In genomic region chr17:59105852-59106462, GRCh38 we compare ENCODE assay signal across 8 cellular contexts. TPM values are rescaled to one million over a fixed set of nuclear protein-coding genes. Genes with fewer than 3 reads are reported as not detected.
A peak's percentile ranks its signal among the peaks of the same experiment; 100 is the strongest.
DNase-seq lines count a peak whose midpoint lies in the region; ATAC-seq and TF ChIP-seq lines count a peak whose summit lies in the region.

No MANE protein-coding gene starts in this region.

- TF ChIP-seq POLR2A in Peyer's patch (IDR thresholded peaks at IDR 0.05) = no peak
- no peak for TF ChIP-seq POLR2A in stomach (IDR thresholded peaks at IDR 0.05)

- H3F3A ChIP-seq in neural cell (ENCODE audit: insufficient read depth, low read length, poor library complexity, severe bottlenecking) = peaks cover 6% of the 10 kb centered on the region

- H3K27me3 ChIP-seq in Peyer's patch = no peaks in the 10 kb centered on the region
- no peaks in the 10 kb centered on the region for H3K27me3 ChIP-seq in neural cell (ENCODE audit: insufficient read depth, low read depth, low read length)
- H3K27me3 ChIP-seq in stomach = no peaks in the 10 kb centered on the region

- H3K9me3 ChIP-seq in Peyer's patch (no peaks in the 10 kb centered on the region), neural cell (ENCODE audit: low read length) (no peaks in the 10 kb centered on the region), stomach (no peaks in the 10 kb centered on the region)

- no peak for TF ChIP-seq CTCF in Peyer's patch (IDR thresholded peaks at IDR 0.05)
- TF ChIP-seq CTCF in neural cell (IDR thresholded peaks at IDR 0.05; ENCODE audit: poor library complexity, severe bottlenecking) = no peak
- no peak for TF ChIP-seq CTCF in stomach (IDR thresholded peaks at IDR 0.05)

- 0 to 1% (median 0%) methylated on average over 11 to 18 of the region's 18 CpGs for WGBS in stomach, 5 donors

- intact Hi-C loops in stomach (cut with DNase I; ENCODE audit: low total_unique reads) = no loop called here

- H3K4me1 ChIP-seq in Peyer's patch = peaks cover 0 to 21% (median 1%) of the 10 kb centered on the region in 4 donors
- peaks cover 12 to 47% (median 27%) of the 10 kb centered on the region in 4 donors for H3K4me1 ChIP-seq in stomach

- peak overlapping the region; percentile 79 to 91 (median 90) for H3K27ac ChIP-seq in Peyer's patch
- H3K27ac ChIP-seq in neural cell (ENCODE audit: low read length) = peak overlapping the region; percentile 79
- H3K27ac ChIP-seq in stomach = peak overlapping the region; percentile 92 to 95 (median 94)

- H3K4me2 ChIP-seq in neural cell (ENCODE audit: low read length) = peak overlapping the region; percentile 94

- H3K36me3 ChIP-seq in Peyer's patch (no peaks in the 10 kb centered on the region), neural cell (ENCODE audit: insufficient read depth, low read length) (no peaks in the 10 kb centered on the region), stomach (peaks cover 0 to 20% (median 5%) of the 10 kb centered on the region in 4 donors)

- TF ChIP-seq EP300 in neural cell (conservative IDR thresholded peaks at IDR 0.05; ENCODE audit: poor library complexity, severe bottlenecking) (no peak), stomach (IDR thresholded peaks at IDR 0.05) (no peak)

- H3K4me3 ChIP-seq in Peyer's patch = peak overlapping the region; percentile 75 to 84 (median 80)
- peak overlapping the region; percentile 94 for H3K4me3 ChIP-seq in neural cell (ENCODE audit: low read length)
- peak overlapping the region; percentile 76 to 97 (median 91) for H3K4me3 ChIP-seq in stomach

- H2AFZ ChIP-seq in neural cell (ENCODE audit: low read depth, low read length) = peak overlapping the region; percentile 41

- peak; percentile 20 for ATAC-seq in GM19397 (IDR thresholded peaks at IDR 0.05; ENCODE audit: unreplicated experiment)
- ATAC-seq in HG03571 (IDR thresholded peaks at IDR 0.05; ENCODE audit: unreplicated experiment) = peak; percentile 18

- peak overlapping the region; percentile 88 for H3K9ac ChIP-seq in neural cell (ENCODE audit: low read length)

- no peaks in the 10 kb centered on the region for H3K9me2 ChIP-seq in neural cell (ENCODE audit: insufficient read depth, low read length)

- TF ChIP-seq RAD21 in neural cell (conservative IDR thresholded peaks at IDR 0.05) = no peak

- DNase-seq in AML-193 (lab: John Stamatoyannopoulos, UW) (peak; percentile 39 to 58), Peyer's patch (peak; percentile 68 to 77 (median 77)), fibroblast of the conjunctiva (ENCODE audit: low read depth) (peak; percentile 9), stomach (peak; percentile 63)
- DNase-seq in activated effector memory CD4-positive, alpha-beta T cell treated with Interleukin-2 at 50 U/mL for 16 hours = peak; percentile 70

- H4K20me1 ChIP-seq in neural cell (ENCODE audit: insufficient read depth) = no peaks in the 10 kb centered on the region

- peaks cover 21% of the 10 kb centered on the region for H3K79me2 ChIP-seq in neural cell (replicated peaks; ENCODE audit: insufficient read depth, low read length)

TF ChIP-seq in neural cell, 6 proteins besides CTCF, POLR2A, EP300 and RAD21:
- TF ChIP-seq SMC3 (conservative IDR thresholded peaks at IDR 0.05; ENCODE audit: poor library complexity) = no peak
- no peak for TF ChIP-seq MXI1 (conservative IDR thresholded peaks at IDR 0.05; ENCODE audit: poor library complexity, severe bottlenecking)
- TF ChIP-seq EZH2 (IDR thresholded peaks at IDR 0.05; ENCODE audit: borderline replicate concordance, insufficient read depth, low read length, poor library complexity, severe bottlenecking) = no peak
- no peak for TF ChIP-seq TAF1 (IDR thresholded peaks at IDR 0.05; ENCODE audit: low read depth)
- no peak for TF ChIP-seq POLR2AphosphoS5 (IDR thresholded peaks at IDR 0.05)
- TF ChIP-seq REST (IDR thresholded peaks at IDR 0.05; ENCODE audit: borderline replicate concordance) = no peak

RNA-seq across cellular contexts. Expression of gene TRIM37, which starts 0.7 kb away (rescaled TPM):
- total RNA-seq in Peyer's patch (10 to 100 TPM in 3 of 4 donors, 1 to 10 TPM in 1; 9.8 to 31.4 (median 14.7) TPM), stomach (10 to 100 TPM; 26.9 to 68.7 (median 42.8) TPM)
- polyA plus RNA-seq in neural cell (65.2 and 79.7 TPM in 2 replicates), stomach (1 to 10 TPM; 4.9 to 9.7 (median 6.7) TPM)
- polyA minus RNA-seq in neural cell = 94.2 and 97.0 TPM in 2 replicates

RNA-seq across cellular contexts. Expression of gene SKA2, which starts 49.0 kb away (rescaled TPM):
- 10 to 100 TPM in 2 of 4 donors, 1 to 10 TPM in 2; 4.0 to 33.0 (median 12.6) TPM for total RNA-seq in Peyer's patch
- polyA plus RNA-seq in neural cell = 236 and 336 TPM in 2 replicates
- polyA minus RNA-seq in neural cell = 158 and 183 TPM in 2 replicates
- 10 to 100 TPM in 2 of 5 donors, 1 to 10 TPM in 2, not detected in 1; 7.6 to 72.1 (median 22.4) TPM for total RNA-seq in stomach
- polyA plus RNA-seq in stomach = 10 to 100 TPM; 29.8 to 53.0 (median 34.5) TPM

RNA-seq across cellular contexts. Expression of gene PRR11, which starts 49.6 kb away (rescaled TPM):
- 1 to 10 TPM; 1.5 to 4.1 (median 2.2) TPM for total RNA-seq in Peyer's patch
- 0.16 and 0.22 TPM in 2 replicates for polyA plus RNA-seq in neural cell
- 0.81 and 138 TPM in 2 replicates for polyA minus RNA-seq in neural cell
- 1 to 10 TPM in 3 of 5 donors, under 1 TPM in 1, not detected in 1; 0.45 to 6.4 (median 2.7) TPM for total RNA-seq in stomach
- 1 to 10 TPM; 1.5 to 1.9 (median 1.6) TPM for polyA plus RNA-seq in stomach

Comparison
In these comparisons a context has a peak if more than half of its experiments do, and no peak if none do; other contexts are left out.
1. Peak in every context shown above with its lines: DNase-seq, ATAC-seq, H3K4me3 ChIP-seq and H3K27ac ChIP-seq.
2. DNase-seq: peak in every context shown above with its lines; median percentile 77 in Peyer's patch; 70 in activated effector memory CD4-positive, alpha-beta T cell treated with Interleukin-2 at 50 U/mL for 16 hours; 63 in stomach; 48 in AML-193; 9 in fibroblast of the conjunctiva.